8 cellular contexts compared by ENCODE assay signal in the genomic region with DNA sequence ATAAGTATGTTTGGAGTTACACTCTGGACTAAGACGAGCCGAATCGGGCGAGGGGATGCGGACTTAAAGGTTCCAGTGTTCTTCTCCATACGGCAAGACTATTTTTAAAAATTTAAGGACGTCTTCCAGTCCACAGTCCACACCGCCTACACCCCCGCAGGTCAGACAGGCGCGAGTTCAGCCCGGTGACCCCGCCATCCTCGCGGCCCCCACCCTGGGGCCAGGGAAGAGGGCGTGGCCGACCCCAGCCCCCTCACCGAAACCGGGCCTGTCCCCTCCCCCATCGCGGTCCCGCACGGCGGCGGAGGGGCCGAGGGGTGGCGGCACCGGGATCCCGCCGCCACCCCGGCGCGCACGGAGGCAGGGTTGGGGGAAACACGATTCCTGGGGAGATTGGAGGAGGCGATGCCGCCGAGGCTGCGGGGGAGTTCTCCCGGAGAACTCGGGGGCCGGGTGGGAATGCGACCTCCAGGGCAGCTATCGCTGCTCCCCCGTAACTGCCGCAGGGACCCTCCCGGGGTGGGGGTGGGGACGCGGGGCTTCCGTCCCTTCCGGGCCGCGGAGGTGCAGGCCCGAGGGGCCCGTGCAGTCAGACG. TPM values are rescaled to one million over a fixed set of nuclear protein-coding genes. Genes with fewer than 3 reads are reported as not detected.
DNase-seq lines count a peak whose midpoint lies in the region; ATAC-seq and TF ChIP-seq lines count a peak whose summit lies in the region.

No MANE protein-coding gene starts in this region.

- no peak for TF ChIP-seq POLR2A in GM18505 (IDR thresholded peaks at IDR 0.05; ENCODE audit: borderline replicate concordance, extremely low read depth, insufficient read depth, insufficient read length)

- H3K36me3 ChIP-seq in hepatocyte (replicated peaks; ENCODE audit: insufficient read depth, low read depth) (no peaks in the 10 kb centered on the region), smooth muscle cell (ENCODE audit: low read depth) (no peaks in the 10 kb centered on the region)

- POLR2A ChIA-PET in activated CD8-positive, alpha-beta T cell treated with anti-CD3 and anti-CD28 coated beads for 36 hours (lab: Charles Lee): interaction anchor here (1.2 kb wide), 1 partner anchor 62 kb away, joined by 3 read pairs; no protein-coding TSS in a partner anchor

- H3K36me3 Mint-ChIP-seq in Calu3 (ENCODE audit: insufficient read depth, unreplicated experiment): peaks cover 22% of the 10 kb centered on the region
- H3K36me3 Mint-ChIP-seq in activated CD8-positive, alpha-beta T cell treated with anti-CD3 and anti-CD28 coated beads for 36 hours (ENCODE audit: low read depth): no peaks in the 10 kb centered on the region

- H3F3A ChIP-seq in smooth muscle cell (ENCODE audit: low read depth): peaks cover 6% of the 10 kb centered on the region

- H3K4me1 ChIP-seq in hepatocyte (ENCODE audit: insufficient read depth) (peaks cover 32% of the 10 kb centered on the region), smooth muscle cell (ENCODE audit: low read depth) (peaks cover 16% of the 10 kb centered on the region)

- no TSS peak for BruUV-seq in Calu3 (replicated peaks; lab: Mats Ljungman, UMichigan)

- peak overlapping the region; percentile 96 for H3K9ac ChIP-seq in smooth muscle cell (ENCODE audit: low read depth)

- no peaks in the 10 kb centered on the region for H4K20me1 ChIP-seq in hepatocyte (ENCODE audit: insufficient read depth, poor library complexity, severe bottlenecking)
- no peaks in the 10 kb centered on the region for H4K20me1 ChIP-seq in smooth muscle cell (ENCODE audit: low read depth)

- peak overlapping the region; percentile 50 for H3K27ac Mint-ChIP-seq in Calu3 (ENCODE audit: unreplicated experiment)
- H3K27ac Mint-ChIP-seq in activated CD8-positive, alpha-beta T cell treated with anti-CD3 and anti-CD28 coated beads for 36 hours: peak overlapping the region; percentile 50

- no peak for TF ChIP-seq CTCF in Calu3 (IDR thresholded peaks at IDR 0.05; ENCODE audit: unreplicated experiment)
- no peak for TF ChIP-seq CTCF in activated CD8-positive, alpha-beta T cell treated with anti-CD3 and anti-CD28 coated beads for 36 hours (IDR thresholded peaks at IDR 0.05)
- TF ChIP-seq CTCF in hepatocyte (IDR thresholded peaks at IDR 0.05; ENCODE audit: poor library complexity): no peak
- TF ChIP-seq CTCF in smooth muscle cell (IDR thresholded peaks at IDR 0.05; ENCODE audit: borderline replicate concordance, insufficient read depth, poor library complexity, severe bottlenecking): no peak

- CTCF ChIA-PET in Calu3 (lab: Charles Lee): no interaction called here
- CTCF ChIA-PET in activated CD8-positive, alpha-beta T cell treated with anti-CD3 and anti-CD28 coated beads for 36 hours (lab: Charles Lee): no interaction called here

- H3K9me3 ChIP-seq in hepatocyte (ENCODE audit: low read depth) (no peaks in the 10 kb centered on the region), smooth muscle cell (replicated peaks; ENCODE audit: low read depth) (no peaks in the 10 kb centered on the region)

- peak overlapping the region; percentile 99 for H3K4me2 ChIP-seq in hepatocyte
- peak overlapping the region; percentile 97 for H3K4me2 ChIP-seq in smooth muscle cell

- intact Hi-C loops in Calu3 (cut with micrococcal nuclease; ENCODE audit: unreplicated experiment): no loop called here
- intact Hi-C loops in activated CD8-positive, alpha-beta T cell treated with anti-CD3 and anti-CD28 coated beads for 36 hours (cut with micrococcal nuclease): no loop called here

- ATAC-seq in HG02642 (IDR thresholded peaks at IDR 0.05; ENCODE audit: poor library complexity, unreplicated experiment) (peak; percentile 5), GM18505 (IDR thresholded peaks at IDR 0.05; ENCODE audit: unreplicated experiment) (no peak), GM19035 (IDR thresholded peaks at IDR 0.05; ENCODE audit: unreplicated experiment) (no peak)
- ATAC-seq in activated CD8-positive, alpha-beta T cell treated with anti-CD3 and anti-CD28 coated beads for 36 hours: peak; percentile 8

- peak overlapping the region; percentile 68 for H3K4me3 Mint-ChIP-seq in Calu3 (ENCODE audit: low read depth, unreplicated experiment)
- peak overlapping the region; percentile 59 for H3K4me3 Mint-ChIP-seq in activated CD8-positive, alpha-beta T cell treated with anti-CD3 and anti-CD28 coated beads for 36 hours

- H3K4me3 ChIP-seq in hepatocyte (peak overlapping the region; percentile 70), smooth muscle cell (peak overlapping the region; percentile 81)

- H2AFZ ChIP-seq in hepatocyte (peak overlapping the region; percentile 86), smooth muscle cell (ENCODE audit: low read depth) (peak overlapping the region; percentile 28)

- no peaks in the 10 kb centered on the region for H3K9me3 Mint-ChIP-seq in Calu3 (ENCODE audit: low read depth, unreplicated experiment)
- H3K9me3 Mint-ChIP-seq in activated CD8-positive, alpha-beta T cell treated with anti-CD3 and anti-CD28 coated beads for 36 hours: no peaks in the 10 kb centered on the region

- DNase-seq in Calu3 (no peak), hepatocyte (ENCODE audit: low spot score) (no peak), smooth muscle cell (lab: John Stamatoyannopoulos, UW; ENCODE audit: unreplicated experiment) (no peak), cortex of kidney (lab: John Stamatoyannopoulos, UW) (no peak)
- DNase-seq in activated CD8-positive, alpha-beta T cell treated with anti-CD3 and anti-CD28 coated beads for 36 hours: peak; percentile 9

- H3K4me1 Mint-ChIP-seq in Calu3 (ENCODE audit: low read depth, unreplicated experiment): peaks cover 37% of the 10 kb centered on the region
- H3K4me1 Mint-ChIP-seq in activated CD8-positive, alpha-beta T cell treated with anti-CD3 and anti-CD28 coated beads for 36 hours (ENCODE audit: low read depth): peaks cover 18% of the 10 kb centered on the region

- WGBS in hepatocyte (ENCODE audit: low lambda C conversion rate, missing lambda C conversion rate): 2% methylated on average over 21 of the region's 56 CpGs
- under 1% methylated on average over 12 of the region's 56 CpGs for WGBS in smooth muscle cell (ENCODE audit: low lambda C conversion rate)

- H3K79me2 ChIP-seq in hepatocyte (no peaks in the 10 kb centered on the region), smooth muscle cell (ENCODE audit: low read depth) (peaks cover 25% of the 10 kb centered on the region)

- no peaks in the 10 kb centered on the region for H3K9me2 ChIP-seq in hepatocyte (replicated peaks; ENCODE audit: insufficient read depth)

- H3K27me3 ChIP-seq in hepatocyte: no peaks in the 10 kb centered on the region
- no peaks in the 10 kb centered on the region for H3K27me3 ChIP-seq in smooth muscle cell (ENCODE audit: low read depth)

- H3K27ac ChIP-seq in hepatocyte: peak overlapping the region; percentile 100
- H3K27ac ChIP-seq in smooth muscle cell (ENCODE audit: low read depth): peak overlapping the region; percentile 94

- H3K27me3 Mint-ChIP-seq in Calu3 (ENCODE audit: unreplicated experiment): no peaks in the 10 kb centered on the region
- H3K27me3 Mint-ChIP-seq in activated CD8-positive, alpha-beta T cell treated with anti-CD3 and anti-CD28 coated beads for 36 hours: peaks cover 27% of the 10 kb centered on the region

RNA-seq across cellular contexts. Expression of gene SMAD7, which starts 24.6 kb away (rescaled TPM):
- total RNA-seq in Calu3 (2022) (11.2 and 13.7 TPM in 2 replicates), hepatocyte (66.2 and 71.1 TPM in 2 replicates), smooth muscle cell (114 and 142 TPM in 2 replicates)
- 10 to 100 TPM; 17.4 to 18.1 TPM for total RNA-seq in activated CD8-positive, alpha-beta T cell treated with anti-CD3 and anti-CD28 coated beads for 36 hours
- polyA plus RNA-seq in hepatocyte (61.5 and 65.4 TPM in 2 replicates), smooth muscle cell (134 and 136 TPM in 2 replicates)

Comparison
In these comparisons a context has a peak if more than half of its experiments do, and no peak if none do; other contexts are left out.
1. ATAC-seq: peak in HG02642 (single experiment) and activated CD8-positive, alpha-beta T cell treated with anti-CD3 and anti-CD28 coated beads for 36 hours (single experiment); none in GM18505 (single experiment) and GM19035 (single experiment).